ENCODE assay signal across 15 cellular contexts in the genomic region with DNA sequence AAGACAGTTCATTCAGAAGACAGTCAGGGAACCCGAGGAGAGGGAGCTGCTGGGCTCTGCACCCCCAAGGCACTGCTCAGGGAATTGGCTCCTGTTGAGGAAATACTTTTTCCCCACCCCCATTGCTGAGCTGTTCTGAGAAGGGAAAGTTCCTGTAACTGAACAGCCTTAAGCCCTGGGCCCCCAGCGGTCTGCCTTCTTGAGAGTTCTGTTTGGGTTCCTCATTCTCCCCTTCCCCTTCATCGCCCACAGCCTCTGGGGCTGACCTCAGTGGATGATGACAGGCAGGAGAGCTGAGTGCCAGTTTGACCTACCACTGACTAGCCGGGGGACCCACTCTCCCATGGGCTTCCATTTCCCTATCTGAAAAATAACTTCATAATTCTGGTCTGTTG. TPM values are rescaled to one million over a fixed set of nuclear protein-coding genes. Genes with fewer than 3 reads are reported as not detected.
DNase-seq lines count a peak whose midpoint lies in the region; ATAC-seq lines count a peak whose summit lies in the region.
"Had no signal": no experiment of that assay in that cellular context is flagged by ENCODE, and none has a peak within 500 bp of the region (broad histone marks: within the 10 kb centered on the region; RNA-seq: fewer than 3 reads in every experiment).

No MANE protein-coding gene starts in this region.

- POLR2A ChIA-PET in activated CD4-positive, alpha-beta T cell treated with anti-CD3 and anti-CD28 coated beads for 36 hours (lab: Charles Lee), result no interaction called here

- no peak overlapping the region for H3K4me3 Mint-ChIP-seq in activated CD4-positive, alpha-beta T cell treated with anti-CD3 and anti-CD28 coated beads for 36 hours
- H3K4me3 Mint-ChIP-seq: activated naive CD8-positive, alpha-beta T cell had no signal

- no peak for ATAC-seq in activated CD4-positive, alpha-beta T cell treated with anti-CD3 and anti-CD28 coated beads for 36 hours
- ATAC-seq in left lobe of liver (peak; percentile 54), GM18861 (IDR thresholded peaks at IDR 0.05; ENCODE audit: unreplicated experiment) (no peak)

- H3K27ac Mint-ChIP-seq in activated CD4-positive, alpha-beta T cell treated with anti-CD3 and anti-CD28 coated beads for 36 hours, result no peak overlapping the region
- H3K27ac Mint-ChIP-seq: activated naive CD8-positive, alpha-beta T cell had no signal

- H3K36me3 Mint-ChIP-seq in activated CD4-positive, alpha-beta T cell treated with anti-CD3 and anti-CD28 coated beads for 36 hours (ENCODE audit: low read depth), result no peaks in the 10 kb centered on the region
- H3K36me3 Mint-ChIP-seq: activated naive CD8-positive, alpha-beta T cell had no signal

- peaks cover 7% of the 10 kb centered on the region for H3K4me1 Mint-ChIP-seq in activated CD4-positive, alpha-beta T cell treated with anti-CD3 and anti-CD28 coated beads for 36 hours

- intact Hi-C loops in activated CD4-positive, alpha-beta T cell treated with anti-CD3 and anti-CD28 coated beads for 36 hours (cut with DNase I, micrococcal nuclease), result no loop called here

- DNase-seq in activated CD4-positive, alpha-beta T cell treated with anti-CD3 and anti-CD28 coated beads for 36 hours, result peak; percentile 26
- no peak for DNase-seq in activated CD4-positive, alpha-beta T cell treated with anti-CD3 and anti-CD28 coated beads for 4 hours
- peak; percentile 96 for DNase-seq in SKM-1 (lab: John Stamatoyannopoulos, UW; ENCODE audit: unreplicated experiment)
- DNase-seq in left lobe of liver (ENCODE audit: low spot score), result peak; percentile 54
- peak in 28 of 49 donors; percentile 5 to 71 (median 29) for DNase-seq in substantia nigra (lab: John Stamatoyannopoulos, UW)
- DNase-seq in NCI-H2081 (lab: John Stamatoyannopoulos, UW), result no peak
- DNase-seq in T1000 (lab: John Stamatoyannopoulos, UW), result no peak
- DNase-seq: 8988T, kidney glomerular epithelial cell, NCI-H526 had no signal

- H3K9me3 Mint-ChIP-seq in activated CD4-positive, alpha-beta T cell treated with anti-CD3 and anti-CD28 coated beads for 36 hours (ENCODE audit: low read depth), result no peaks in the 10 kb centered on the region

- H3K27me3 Mint-ChIP-seq in activated CD4-positive, alpha-beta T cell treated with anti-CD3 and anti-CD28 coated beads for 36 hours, result peaks cover 23% of the 10 kb centered on the region

- H3K27ac ChIP-seq in substantia nigra (ENCODE audit: low read depth, low read length, poor library complexity, severe bottlenecking), result no peak overlapping the region
- H3K27ac ChIP-seq: thyroid gland, VCaP had no signal

- CTCF ChIA-PET in activated CD4-positive, alpha-beta T cell treated with anti-CD3 and anti-CD28 coated beads for 36 hours (lab: Charles Lee), result interaction anchor here (1.2 kb wide), 1 partner anchor 31 kb away, joined by 6 read pairs; no protein-coding TSS in a partner anchor

RNA-seq across cellular contexts. Expression of a gene that starts 10.7 kb away (rescaled TPM):
- not detected for total RNA-seq in activated CD4-positive, alpha-beta T cell treated with anti-CD3 and anti-CD28 coated beads for 36 hours
- 3.7 TPM for total RNA-seq in left lobe of liver
- total RNA-seq: endothelial cell of umbilical vein had no signal

RNA-seq across cellular contexts. Expression of a gene that starts 46.7 kb away (rescaled TPM):
- 10 to 100 TPM; 43.2 to 66.5 TPM for total RNA-seq in activated CD4-positive, alpha-beta T cell treated with anti-CD3 and anti-CD28 coated beads for 36 hours
- 25.3 TPM for total RNA-seq in left lobe of liver

RNA-seq across cellular contexts. Expression of a gene that starts 52.5 kb away (rescaled TPM):
- not detected for total RNA-seq in activated CD4-positive, alpha-beta T cell treated with anti-CD3 and anti-CD28 coated beads for 36 hours
- 1.5 TPM for total RNA-seq in left lobe of liver

Comparison
In these comparisons a context has a peak if more than half of its experiments do, and no peak if none do; other contexts are left out.
1. DNase-seq: peak in activated CD4-positive, alpha-beta T cell treated with anti-CD3 and anti-CD28 coated beads for 36 hours (single experiment), SKM-1 (single experiment), left lobe of liver (single experiment) and substantia nigra (28 of 49); none in activated CD4-positive, alpha-beta T cell treated with anti-CD3 and anti-CD28 coated beads for 4 hours (0 of 2), NCI-H2081 (0 of 2) and T1000 (single experiment).